Comparison of ENCODE assay signal across 15 cellular contexts in the genomic region with DNA sequence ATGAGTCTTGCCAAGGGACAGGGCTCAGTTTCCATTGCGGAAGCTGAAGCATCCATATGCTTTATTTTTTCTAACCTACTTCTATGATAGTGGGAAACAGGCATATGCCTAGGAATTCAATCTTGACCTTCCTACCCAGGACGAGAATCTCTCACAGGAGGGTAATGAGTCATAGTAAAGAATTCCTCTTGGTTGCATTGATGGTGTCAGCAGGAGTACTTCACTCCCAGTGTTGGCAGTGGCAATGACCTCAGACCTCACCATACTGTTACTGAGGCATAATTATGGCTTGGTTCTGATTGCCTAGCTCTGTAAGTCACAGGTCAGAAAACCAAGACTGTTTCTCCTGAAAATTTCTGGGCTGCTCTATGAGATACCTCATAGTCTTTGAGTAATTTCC.
A peak's percentile ranks its signal among the peaks of the same experiment; 100 is the strongest.
DNase-seq lines count a peak whose midpoint lies in the region; ATAC-seq, FAIRE-seq and TF ChIP-seq lines count a peak whose summit lies in the region.
"Had no signal": no experiment of that assay in that cellular context is flagged by ENCODE, and none has a peak within 500 bp of the region (broad histone marks: within the 10 kb centered on the region; RNA-seq: fewer than 3 reads in every experiment).

No MANE protein-coding gene starts in this region.

- WGBS in iPS DF 6.9 (ENCODE audit: insufficient coverage, insufficient read length), result no CpG with 5 or more reads among the region's 2 CpGs
- WGBS in HepG2 (ENCODE audit: low lambda C conversion rate), result 55% methylated on average over 2 of the region's 2 CpGs
- 46% methylated on average over 2 of the region's 2 CpGs for WGBS in right lobe of liver (ENCODE audit: insufficient coverage, low coverage, low lambda C conversion rate, missing lambda C conversion rate)

- BruUV-seq in HepG2 (replicated peaks; lab: Mats Ljungman, UMichigan), result no TSS peak

- TF ChIP-seq EP300 in HepG2 (IDR thresholded peaks at IDR 0.05; ENCODE audit: low read depth in 2 of 2, low read length in 2 of 2), result no peak
- no peak for TF ChIP-seq EP300 in HepG2 (CRISPR knock-in tag; IDR thresholded peaks at IDR 0.05; ENCODE audit: borderline replicate concordance)

- H3K27ac Mint-ChIP-seq in astrocyte (ENCODE audit: unreplicated experiment), result peak overlapping the region; percentile 70

- intact Hi-C loops in HepG2 (cut with micrococcal nuclease; ENCODE audit: unreplicated experiment) (no loop called here), right lobe of liver (cut with DNase I) (no loop called here)

- no peak overlapping the region for H3K9ac ChIP-seq in astrocyte (ENCODE audit: low read length)
- no peak overlapping the region for H3K9ac ChIP-seq in HepG2 (ENCODE audit: insufficient read depth, low read depth, low read length)

- H3K4me3 Mint-ChIP-seq in astrocyte (ENCODE audit: unreplicated experiment), result no peak overlapping the region

- H3K4me1 ChIP-seq in astrocyte (ENCODE audit: insufficient read depth, low read length) (peaks cover 4% of the 10 kb centered on the region), iPS DF 6.9 (ENCODE audit: control insufficient read depth, insufficient read depth, low read length) (no peaks in the 10 kb centered on the region), HepG2 (ENCODE audit: insufficient read depth, low read length) (no peaks in the 10 kb centered on the region), right lobe of liver (no peaks in the 10 kb centered on the region)
- H3K4me1 ChIP-seq: body of pancreas, esophagus muscularis mucosa, vagina had no signal

- FAIRE-seq in astrocyte (lab: Jason Lieb, UNC) (peak; percentile 26), HepG2 (lab: Jason Lieb, UNC) (no peak)

- no peaks in the 10 kb centered on the region for H3K27me3 ChIP-seq in astrocyte (ENCODE audit: insufficient read depth, low read length)
- H3K27me3 ChIP-seq in iPS DF 6.9 (ENCODE audit: control insufficient read depth, insufficient read depth, low read length), result no peaks in the 10 kb centered on the region
- no peaks in the 10 kb centered on the region for H3K27me3 ChIP-seq in HepG2 (ENCODE audit: control insufficient read depth in 1 of 2, insufficient read depth in 2 of 2, low read length in 2 of 2)
- H3K27me3 ChIP-seq in right lobe of liver, result no peaks in the 10 kb centered on the region
- H3K27me3 ChIP-seq: body of pancreas, esophagus muscularis mucosa, vagina had no signal

- no peak for TF ChIP-seq RAD21 in HepG2 (CRISPR knock-in tag; IDR thresholded peaks at IDR 0.05)

- H3K36me3 Mint-ChIP-seq in astrocyte (ENCODE audit: low read depth, unreplicated experiment), result no peaks in the 10 kb centered on the region

- H3K79me2 ChIP-seq in astrocyte (ENCODE audit: insufficient read depth, low read length), result no peaks in the 10 kb centered on the region
- H3K79me2 ChIP-seq in HepG2 (ENCODE audit: insufficient read depth, low read length), result no peaks in the 10 kb centered on the region

- no peak overlapping the region for H3K27ac ChIP-seq in astrocyte (ENCODE audit: low read depth, low read length)
- no peak overlapping the region for H3K27ac ChIP-seq in iPS DF 6.9 (ENCODE audit: low read length)
- no peak overlapping the region for H3K27ac ChIP-seq in HepG2 (ENCODE audit: extremely low read length, insufficient read depth, low read length)
- no peak overlapping the region for H3K27ac ChIP-seq in right lobe of liver
- H3K27ac ChIP-seq: body of pancreas, esophagus muscularis mucosa, vagina had no signal

- CTCF ChIA-PET in HepG2 (lab: Yijun Ruan, JAX; ENCODE audit: low intra/inter-chr PET ratio, low total read pairs), result no interaction called here

- in situ Hi-C loops in HepG2 (cut with HindIII; ENCODE audit: extremely low pct_ligation_motif_present, low pct_unique_long_range_greater_than_20kb), result no loop called here

- no peak overlapping the region for H3K4me3 ChIP-seq in astrocyte (ENCODE audit: insufficient read depth, low read depth, low read length)
- no peak overlapping the region for H3K4me3 ChIP-seq in iPS DF 6.9 (ENCODE audit: low read length)
- H3K4me3 ChIP-seq in HepG2 (replicated peaks in 1 of 3; ENCODE audit: insufficient read depth in 1 of 3, low read depth in 2 of 3, low read length in 3 of 3), result no peak overlapping the region
- no peak overlapping the region for H3K4me3 ChIP-seq in right lobe of liver
- H3K4me3 ChIP-seq: body of pancreas, esophagus muscularis mucosa, lung, vagina had no signal

- no peaks in the 10 kb centered on the region for H4K20me1 ChIP-seq in astrocyte (ENCODE audit: insufficient read depth, low read length)
- H4K20me1 ChIP-seq in HepG2 (ENCODE audit: insufficient read depth, low read length), result no peaks in the 10 kb centered on the region

- POLR2A ChIA-PET in HepG2 (lab: Yijun Ruan, JAX), result no interaction called here

- ATAC-seq in HepG2 (no peak), right lobe of liver (no peak)
- ATAC-seq: body of pancreas had no signal

- no peaks in the 10 kb centered on the region for H3K9me3 Mint-ChIP-seq in astrocyte (ENCODE audit: unreplicated experiment)

- TF ChIP-seq CTCF in astrocyte (IDR thresholded peaks at IDR 0.05; ENCODE audit: insufficient read depth, low read depth, low read length), result no peak
- TF ChIP-seq CTCF in HepG2 (CRISPR knock-in tag; IDR thresholded peaks at IDR 0.05), result no peak
- TF ChIP-seq CTCF in right lobe of liver (IDR thresholded peaks at IDR 0.05), result no peak

- DNase-seq in AG08395 (ENCODE audit: low spot score), result peak; percentile 48
- DNase-seq in HS-5 (ENCODE audit: low read depth), result peak; percentile 72
- DNase-seq in astrocyte (ENCODE audit: low read depth), result peak; percentile 71
- DNase-seq in iPS DF 6.9 (ENCODE audit: low read depth, low spot score), result peak; percentile 1
- no peak for DNase-seq in HepG2 (ENCODE audit: low spot score)
- DNase-seq in stimulated activated naive CD4-positive, alpha-beta T cell treated with Interleukin-2 at 50 U/mL for 16 hours (lab: John Stamatoyannopoulos, UW), result no peak
- no peak for DNase-seq in hypothalamus (lab: John Stamatoyannopoulos, UW)
- DNase-seq in right lobe of liver, result no peak
- DNase-seq: activated CD8-positive, alpha-beta memory T cell treated with anti-CD3 and anti-CD28 coated beads, Interleukin-2, amount 50 U/mL, for 48 hours; AML-193; body of pancreas; NCI-H1417 treated with DMSO at 0.1 percent for 48 hours had no signal

- H3K4me1 Mint-ChIP-seq in astrocyte (ENCODE audit: low read depth, unreplicated experiment), result peaks cover 2% of the 10 kb centered on the region

- TF ChIP-seq POLR2A in HepG2 (IDR thresholded peaks at IDR 0.05; ENCODE audit: insufficient read depth in 1 of 2, low read depth in 2 of 2, low read length in 2 of 2) (no peak), right lobe of liver (IDR thresholded peaks at IDR 0.05) (no peak)

- no peaks in the 10 kb centered on the region for H3K27me3 Mint-ChIP-seq in astrocyte (ENCODE audit: low read depth, unreplicated experiment)

- H2AFZ ChIP-seq in astrocyte (ENCODE audit: low read depth, low read length) (no peak overlapping the region), HepG2 (ENCODE audit: low read length) (no peak overlapping the region)

- H3K9me3 ChIP-seq in astrocyte (ENCODE audit: insufficient read depth, low read depth, low read length) (no peaks in the 10 kb centered on the region), iPS DF 6.9 (ENCODE audit: control insufficient read depth, insufficient read depth, low read length) (no peaks in the 10 kb centered on the region), HepG2 (ENCODE audit: low read length) (no peaks in the 10 kb centered on the region), right lobe of liver (no peaks in the 10 kb centered on the region)
- H3K9me3 ChIP-seq: body of pancreas, esophagus muscularis mucosa, vagina had no signal

- H3K4me2 ChIP-seq in astrocyte (ENCODE audit: low read length) (no peak overlapping the region), HepG2 (ENCODE audit: low read depth, low read length) (no peak overlapping the region)

- H3K36me3 ChIP-seq in astrocyte (ENCODE audit: insufficient read depth, low read length), result no peaks in the 10 kb centered on the region
- H3K36me3 ChIP-seq in iPS DF 6.9 (ENCODE audit: control insufficient read depth, insufficient read depth, low read length), result no peaks in the 10 kb centered on the region
- H3K36me3 ChIP-seq in HepG2 (replicated peaks in 1 of 2; ENCODE audit: control insufficient read depth in 1 of 2, insufficient read depth in 2 of 2, low read length in 2 of 2), result no peaks in the 10 kb centered on the region
- H3K36me3 ChIP-seq in right lobe of liver, result no peaks in the 10 kb centered on the region
- H3K36me3 ChIP-seq: esophagus muscularis mucosa, vagina had no signal

TF ChIP-seq in HepG2, 621 proteins besides CTCF, POLR2A, EP300 and RAD21 (continues in another document):
- TF ChIP-seq NCOA1 (CRISPR knock-in tag; IDR thresholded peaks at IDR 0.05) (no peak), CBX2 (IDR thresholded peaks at IDR 0.05; ENCODE audit: low read depth, low read length) (no peak), CBX2 (CRISPR knock-in tag; IDR thresholded peaks at IDR 0.05; ENCODE audit: low read depth) (no peak), JUNB (CRISPR knock-in tag; IDR thresholded peaks at IDR 0.05; ENCODE audit: borderline replicate concordance) (no peak), TEAD3 (CRISPR knock-in tag; optimal IDR thresholded peaks at IDR 0.05; ENCODE audit: borderline replicate concordance) (no peak), RCOR2 (CRISPR knock-in tag; IDR thresholded peaks at IDR 0.05) (no peak), TARDBP (CRISPR knock-in tag; IDR thresholded peaks at IDR 0.05) (no peak)
- TF ChIP-seq, protein P1, sequence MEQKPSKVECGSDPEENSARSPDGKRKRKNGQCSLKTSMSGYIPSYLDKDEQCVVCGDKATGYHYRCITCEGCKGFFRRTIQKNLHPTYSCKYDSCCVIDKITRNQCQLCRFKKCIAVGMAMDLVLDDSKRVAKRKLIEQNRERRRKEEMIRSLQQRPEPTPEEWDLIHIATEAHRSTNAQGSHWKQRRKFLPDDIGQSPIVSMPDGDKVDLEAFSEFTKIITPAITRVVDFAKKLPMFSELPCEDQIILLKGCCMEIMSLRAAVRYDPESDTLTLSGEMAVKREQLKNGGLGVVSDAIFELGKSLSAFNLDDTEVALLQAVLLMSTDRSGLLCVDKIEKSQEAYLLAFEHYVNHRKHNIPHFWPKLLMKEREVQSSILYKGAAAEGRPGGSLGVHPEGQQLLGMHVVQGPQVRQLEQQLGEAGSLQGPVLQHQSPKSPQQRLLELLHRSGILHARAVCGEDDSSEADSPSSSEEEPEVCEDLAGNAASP (CRISPR knock-in tag; IDR thresholded peaks at IDR 0.05; ENCODE audit: borderline replicate concordance), result no peak
- TF ChIP-seq, protein P2, sequence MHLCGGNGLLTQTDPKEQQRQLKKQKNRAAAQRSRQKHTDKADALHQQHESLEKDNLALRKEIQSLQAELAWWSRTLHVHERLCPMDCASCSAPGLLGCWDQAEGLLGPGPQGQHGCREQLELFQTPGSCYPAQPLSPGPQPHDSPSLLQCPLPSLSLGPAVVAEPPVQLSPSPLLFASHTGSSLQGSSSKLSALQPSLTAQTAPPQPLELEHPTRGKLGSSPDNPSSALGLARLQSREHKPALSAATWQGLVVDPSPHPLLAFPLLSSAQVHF (CRISPR knock-in tag; IDR thresholded peaks at IDR 0.05), result no peak

Comparison
In these comparisons a context has a peak if more than half of its experiments do, and no peak if none do; other contexts are left out.
1. DNase-seq: peak in AG08395 (single experiment), HS-5 (single experiment), astrocyte (single experiment) and iPS DF 6.9 (single experiment); none in HepG2 (single experiment), stimulated activated naive CD4-positive, alpha-beta T cell treated with Interleukin-2 at 50 U/mL for 16 hours (single experiment), hypothalamus (0 of 51) and right lobe of liver (0 of 3).